In the genomic region with DNA sequence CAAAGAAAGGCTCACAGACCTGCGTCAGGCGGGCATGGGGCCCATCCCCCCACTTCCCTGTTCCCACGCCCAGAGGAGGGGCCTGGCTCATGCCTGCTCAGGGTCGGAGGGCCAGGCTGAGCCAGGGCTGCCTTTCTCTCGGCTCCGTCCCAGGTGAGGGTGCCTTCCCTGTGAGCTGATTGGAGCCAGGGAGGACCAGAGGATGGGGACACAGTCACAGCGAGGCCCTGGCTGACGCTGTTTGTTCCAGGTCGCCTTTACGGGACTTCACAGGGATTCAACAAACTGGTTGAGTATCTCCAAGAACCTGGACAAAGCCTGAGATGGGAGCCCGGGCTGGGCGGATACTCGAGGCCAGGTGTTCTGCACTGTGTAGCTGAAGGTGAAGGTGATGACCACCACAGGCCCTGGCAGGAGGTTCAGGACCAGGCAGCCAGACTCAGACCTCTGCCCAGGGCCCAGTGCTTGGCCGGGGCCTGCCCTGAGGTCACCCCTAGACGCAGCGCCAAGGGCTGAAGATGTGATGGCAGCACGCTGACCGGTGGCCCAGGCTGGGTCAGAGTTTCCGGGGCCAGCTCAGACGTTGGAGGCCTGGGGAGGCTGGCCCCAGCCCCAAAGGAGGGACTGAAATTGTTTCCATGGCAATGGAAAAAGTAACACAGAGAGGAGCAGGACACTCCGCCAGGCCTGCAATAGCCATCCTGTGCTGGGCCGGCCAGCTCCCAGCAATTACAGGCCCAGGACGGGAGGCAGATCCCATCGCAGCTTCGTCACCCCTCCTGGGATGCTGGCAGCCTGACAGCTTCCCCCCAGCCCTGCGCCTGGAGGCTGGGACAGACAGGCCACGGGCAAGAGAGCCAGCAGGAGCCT, we compare ENCODE assay signal across 1 cellular context.
TF ChIP-seq lines count a peak whose summit lies in the region.

No MANE protein-coding gene starts in this region.

TF ChIP-seq in liver, 16 proteins besides CTCF, POLR2A, EP300 and RAD21:
- TF ChIP-seq, protein P1, sequence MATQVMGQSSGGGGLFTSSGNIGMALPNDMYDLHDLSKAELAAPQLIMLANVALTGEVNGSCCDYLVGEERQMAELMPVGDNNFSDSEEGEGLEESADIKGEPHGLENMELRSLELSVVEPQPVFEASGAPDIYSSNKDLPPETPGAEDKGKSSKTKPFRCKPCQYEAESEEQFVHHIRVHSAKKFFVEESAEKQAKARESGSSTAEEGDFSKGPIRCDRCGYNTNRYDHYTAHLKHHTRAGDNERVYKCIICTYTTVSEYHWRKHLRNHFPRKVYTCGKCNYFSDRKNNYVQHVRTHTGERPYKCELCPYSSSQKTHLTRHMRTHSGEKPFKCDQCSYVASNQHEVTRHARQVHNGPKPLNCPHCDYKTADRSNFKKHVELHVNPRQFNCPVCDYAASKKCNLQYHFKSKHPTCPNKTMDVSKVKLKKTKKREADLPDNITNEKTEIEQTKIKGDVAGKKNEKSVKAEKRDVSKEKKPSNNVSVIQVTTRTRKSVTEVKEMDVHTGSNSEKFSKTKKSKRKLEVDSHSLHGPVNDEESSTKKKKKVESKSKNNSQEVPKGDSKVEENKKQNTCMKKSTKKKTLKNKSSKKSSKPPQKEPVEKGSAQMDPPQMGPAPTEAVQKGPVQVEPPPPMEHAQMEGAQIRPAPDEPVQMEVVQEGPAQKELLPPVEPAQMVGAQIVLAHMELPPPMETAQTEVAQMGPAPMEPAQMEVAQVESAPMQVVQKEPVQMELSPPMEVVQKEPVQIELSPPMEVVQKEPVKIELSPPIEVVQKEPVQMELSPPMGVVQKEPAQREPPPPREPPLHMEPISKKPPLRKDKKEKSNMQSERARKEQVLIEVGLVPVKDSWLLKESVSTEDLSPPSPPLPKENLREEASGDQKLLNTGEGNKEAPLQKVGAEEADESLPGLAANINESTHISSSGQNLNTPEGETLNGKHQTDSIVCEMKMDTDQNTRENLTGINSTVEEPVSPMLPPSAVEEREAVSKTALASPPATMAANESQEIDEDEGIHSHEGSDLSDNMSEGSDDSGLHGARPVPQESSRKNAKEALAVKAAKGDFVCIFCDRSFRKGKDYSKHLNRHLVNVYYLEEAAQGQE (IDR thresholded peaks at IDR 0.05), result no peak
- TF ChIP-seq HNF4A (conservative IDR thresholded peaks at IDR 0.05) (no peak), NR2F2 (IDR thresholded peaks at IDR 0.05) (peak; percentile 8), TAF1 (conservative IDR thresholded peaks at IDR 0.05) (no peak), SP1 (IDR thresholded peaks at IDR 0.05) (no peak), FOXA2 (IDR thresholded peaks at IDR 0.05) (no peak)
- TF ChIP-seq, protein P2, sequence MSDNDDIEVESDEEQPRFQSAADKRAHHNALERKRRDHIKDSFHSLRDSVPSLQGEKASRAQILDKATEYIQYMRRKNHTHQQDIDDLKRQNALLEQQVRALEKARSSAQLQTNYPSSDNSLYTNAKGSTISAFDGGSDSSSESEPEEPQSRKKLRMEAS (IDR thresholded peaks at IDR 0.05), result no peak
TF ChIP-seq in liver: peak in this region for 1.
